1 cellular context compared by ENCODE assay signal in the genomic region with DNA sequence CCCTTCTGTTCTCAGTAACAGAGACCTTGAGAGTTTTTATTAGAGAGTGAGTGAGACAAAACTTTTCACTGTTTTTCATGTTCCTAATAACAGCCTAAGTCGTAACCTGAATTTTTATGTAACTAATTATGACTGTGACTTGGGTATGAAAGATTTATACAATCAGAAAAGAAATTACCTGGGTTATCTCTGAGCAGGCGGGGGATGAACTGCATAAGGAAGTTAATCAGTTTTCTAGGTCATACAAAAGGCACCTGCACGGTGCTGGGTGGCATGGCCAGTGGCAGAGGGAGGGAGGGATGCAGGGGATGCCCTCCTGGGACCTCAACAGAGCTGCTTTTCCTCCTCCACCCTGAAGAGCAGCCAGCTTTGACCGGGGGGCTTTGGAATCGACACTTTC.
TF ChIP-seq lines count a peak whose summit lies in the region.

No MANE protein-coding gene starts in this region.

TF ChIP-seq in GM23338, 12 proteins besides CTCF, POLR2A, EP300 and RAD21 (continued from another document):
- TF ChIP-seq EZH2 (IDR thresholded peaks at IDR 0.05; ENCODE audit: low read depth, unreplicated experiment) (no peak), EZH2phosphoT487 (IDR thresholded peaks at IDR 0.05; ENCODE audit: unreplicated experiment) (no peak), JUNB (IDR thresholded peaks at IDR 0.05; ENCODE audit: unreplicated experiment) (no peak), ZNF114 (CRISPR knock-in tag; IDR thresholded peaks at IDR 0.05) (no peak), POLR2AphosphoS5 (IDR thresholded peaks at IDR 0.05; ENCODE audit: low read depth) (no peak), STAT1 (IDR thresholded peaks at IDR 0.05; ENCODE audit: unreplicated experiment) (no peak)
- TF ChIP-seq, protein P1, sequence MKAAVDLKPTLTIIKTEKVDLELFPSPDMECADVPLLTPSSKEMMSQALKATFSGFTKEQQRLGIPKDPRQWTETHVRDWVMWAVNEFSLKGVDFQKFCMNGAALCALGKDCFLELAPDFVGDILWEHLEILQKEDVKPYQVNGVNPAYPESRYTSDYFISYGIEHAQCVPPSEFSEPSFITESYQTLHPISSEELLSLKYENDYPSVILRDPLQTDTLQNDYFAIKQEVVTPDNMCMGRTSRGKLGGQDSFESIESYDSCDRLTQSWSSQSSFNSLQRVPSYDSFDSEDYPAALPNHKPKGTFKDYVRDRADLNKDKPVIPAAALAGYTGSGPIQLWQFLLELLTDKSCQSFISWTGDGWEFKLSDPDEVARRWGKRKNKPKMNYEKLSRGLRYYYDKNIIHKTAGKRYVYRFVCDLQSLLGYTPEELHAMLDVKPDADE (IDR thresholded peaks at IDR 0.05): no peak
